In genomic region chr6:37170273-37171140, GRCh38 we compare ENCODE assay signal across 8 cellular contexts. TPM values are rescaled to one million over a fixed set of nuclear protein-coding genes. Genes with fewer than 3 reads are reported as not detected.
A peak's percentile ranks its signal among the peaks of the same experiment; 100 is the strongest.
DNase-seq lines count a peak whose midpoint lies in the region; ATAC-seq and TF ChIP-seq lines count a peak whose summit lies in the region.

No MANE protein-coding gene starts in this region.

- H3K4me2 ChIP-seq in BLaER1, result peak overlapping the region; percentile 100

- peak; percentile 26 for ATAC-seq in GM19023 (IDR thresholded peaks at IDR 0.05; ENCODE audit: unreplicated experiment)
- ATAC-seq in HG03139 (IDR thresholded peaks at IDR 0.05; ENCODE audit: unreplicated experiment), result peak; percentile 11

- peak; percentile 31 for DNase-seq in NOMO-1 treated with dmso at 0.1 percent for 144 hours (lab: John Stamatoyannopoulos, UW; ENCODE audit: unreplicated experiment)
- peak; percentile 29 for DNase-seq in activated gamma-delta T cell treated with anti-CD3 and anti-CD28 coated beads, Interleukin-2, amount 50 U/mL, for 16 hours (ENCODE audit: low read depth)
- peak; percentile 64 for DNase-seq in glomerular visceral epithelial cell (ENCODE audit: extremely low spot score)
- peak; percentile 54 to 76 (median 67) for DNase-seq in ovary
- no peak for DNase-seq in DMS114 treated with DMSO at 0.1 percent for 48 hours (lab: John Stamatoyannopoulos, UW; ENCODE audit: unreplicated experiment)

- peak overlapping the region; percentile 78 for H3K9ac ChIP-seq in BLaER1

- H3K36me3 ChIP-seq in BLaER1, result peaks cover 26% of the 10 kb centered on the region
- no peaks in the 10 kb centered on the region for H3K36me3 ChIP-seq in ovary

- intact Hi-C loops in ovary (cut with DNase I), result loop anchor here in 3 of 4 donors (2.0 to 5.0 kb wide), 3 partner anchors 37 to 118 kb away; no protein-coding TSS in a partner anchor

- peak overlapping the region; percentile 80 for H3K4me3 ChIP-seq in BLaER1
- peak overlapping the region; percentile 84 for H3K4me3 ChIP-seq in ovary

- 0 to 1% (median 1%) methylated on average over 45 to 89 of the region's 89 CpGs for WGBS in ovary, 3 donors

- peaks cover 18% of the 10 kb centered on the region for H3K27me3 ChIP-seq in BLaER1
- no peaks in the 10 kb centered on the region for H3K27me3 ChIP-seq in ovary

- TF ChIP-seq EP300 in ovary (IDR thresholded peaks at IDR 0.05), result no peak

- 0 out of 2 replicates have a peak, but pooled peaks cover 6% of the 10 kb centered on the region for H4K20me1 ChIP-seq in BLaER1

- H3K4me1 ChIP-seq in BLaER1 (peaks cover 53% of the 10 kb centered on the region), ovary (ENCODE audit: insufficient read depth) (peaks cover 4% of the 10 kb centered on the region)

- peak in 2 of 3 donors; percentile 19 to 42 for TF ChIP-seq CTCF in ovary (IDR thresholded peaks at IDR 0.05)

- TF ChIP-seq POLR2A in ovary (IDR thresholded peaks at IDR 0.05), result peak; percentile 6

- H3K27ac ChIP-seq in BLaER1, result peak overlapping the region; percentile 74
- peak overlapping the region; percentile 70 to 87 for H3K27ac ChIP-seq in ovary

- H3K9me3 ChIP-seq in BLaER1, result no peaks in the 10 kb centered on the region
- no peaks in the 10 kb centered on the region for H3K9me3 ChIP-seq in ovary

RNA-seq across cellular contexts. Expression of gene PIM1, which starts 0.6 kb away (rescaled TPM):
- total RNA-seq in ovary, result 100 to 1,000 TPM in 1 of 7 donors, 10 to 100 TPM in 6; 41.4 to 135 (median 64.9) TPM
- polyA plus RNA-seq in ovary, result 10 to 100 TPM; 34.2 to 70.0 TPM
